2 cellular contexts compared by ENCODE assay signal in genomic region chr2:217980036-217980435, GRCh38.
TF ChIP-seq lines count a peak whose summit lies in the region.

No MANE protein-coding gene starts in this region.

TF ChIP-seq in H1, 55 proteins besides CTCF, POLR2A, EP300 and RAD21:
- TF ChIP-seq CHD1 (IDR thresholded peaks at IDR 0.05; ENCODE audit: low read depth, low read length) (no peak), RNF2 (IDR thresholded peaks at IDR 0.05; ENCODE audit: borderline replicate concordance, low read depth, low read length, missing control alignments, poor library complexity, severe bottlenecking) (no peak), SIN3A (conservative IDR thresholded peaks at IDR 0.05 in 1 of 2, IDR thresholded peaks at IDR 0.05 in 1 of 2; ENCODE audit: low read depth in 1 of 2, low read length in 2 of 2) (no peak), EGR1 (IDR thresholded peaks at IDR 0.05; ENCODE audit: borderline replicate concordance, low read depth, low read length) (no peak), SP4 (IDR thresholded peaks at IDR 0.05; ENCODE audit: low read length) (no peak), CHD2 (IDR thresholded peaks at IDR 0.05; ENCODE audit: low read length) (no peak), GTF2F1 (IDR thresholded peaks at IDR 0.05; ENCODE audit: borderline replicate concordance, low read depth, low read length) (no peak), SIX5 (IDR thresholded peaks at IDR 0.05; ENCODE audit: low read depth, low read length) (no peak), JUN (IDR thresholded peaks at IDR 0.05; ENCODE audit: low read depth, low read length) (no peak), ATF2 (IDR thresholded peaks at IDR 0.05; ENCODE audit: low read length) (no peak), RXRA (IDR thresholded peaks at IDR 0.05; ENCODE audit: insufficient read depth, low read depth, low read length) (no peak), KDM4A (IDR thresholded peaks at IDR 0.05; ENCODE audit: low read depth, low read length, severe bottlenecking) (no peak), NRF1 (IDR thresholded peaks at IDR 0.05; ENCODE audit: low read depth, low read length) (no peak), YY1 (IDR thresholded peaks at IDR 0.05; ENCODE audit: low read depth, low read length) (no peak), RFX5 (IDR thresholded peaks at IDR 0.05; ENCODE audit: borderline replicate concordance, low read depth, low read length) (no peak), CBX8 (IDR thresholded peaks at IDR 0.05; ENCODE audit: borderline replicate concordance, low read depth, low read length) (no peak)
- TF ChIP-seq, protein P1, sequence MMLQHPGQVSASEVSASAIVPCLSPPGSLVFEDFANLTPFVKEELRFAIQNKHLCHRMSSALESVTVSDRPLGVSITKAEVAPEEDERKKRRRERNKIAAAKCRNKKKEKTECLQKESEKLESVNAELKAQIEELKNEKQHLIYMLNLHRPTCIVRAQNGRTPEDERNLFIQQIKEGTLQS (IDR thresholded peaks at IDR 0.05; ENCODE audit: insufficient read depth, low read depth, low read length) = no peak

TF ChIP-seq in HepG2, 621 proteins besides CTCF, POLR2A, EP300 and RAD21:
- no peak for TF ChIP-seq IKZF1 (IDR thresholded peaks at IDR 0.05)
- TF ChIP-seq, protein P2, sequence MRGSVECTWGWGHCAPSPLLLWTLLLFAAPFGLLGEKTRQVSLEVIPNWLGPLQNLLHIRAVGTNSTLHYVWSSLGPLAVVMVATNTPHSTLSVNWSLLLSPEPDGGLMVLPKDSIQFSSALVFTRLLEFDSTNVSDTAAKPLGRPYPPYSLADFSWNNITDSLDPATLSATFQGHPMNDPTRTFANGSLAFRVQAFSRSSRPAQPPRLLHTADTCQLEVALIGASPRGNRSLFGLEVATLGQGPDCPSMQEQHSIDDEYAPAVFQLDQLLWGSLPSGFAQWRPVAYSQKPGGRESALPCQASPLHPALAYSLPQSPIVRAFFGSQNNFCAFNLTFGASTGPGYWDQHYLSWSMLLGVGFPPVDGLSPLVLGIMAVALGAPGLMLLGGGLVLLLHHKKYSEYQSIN (CRISPR knock-in tag; IDR thresholded peaks at IDR 0.05; ENCODE audit: borderline replicate concordance) = no peak
- no peak for TF ChIP-seq ZNF20 (CRISPR knock-in tag; IDR thresholded peaks at IDR 0.05)
- TF ChIP-seq, protein P3, sequence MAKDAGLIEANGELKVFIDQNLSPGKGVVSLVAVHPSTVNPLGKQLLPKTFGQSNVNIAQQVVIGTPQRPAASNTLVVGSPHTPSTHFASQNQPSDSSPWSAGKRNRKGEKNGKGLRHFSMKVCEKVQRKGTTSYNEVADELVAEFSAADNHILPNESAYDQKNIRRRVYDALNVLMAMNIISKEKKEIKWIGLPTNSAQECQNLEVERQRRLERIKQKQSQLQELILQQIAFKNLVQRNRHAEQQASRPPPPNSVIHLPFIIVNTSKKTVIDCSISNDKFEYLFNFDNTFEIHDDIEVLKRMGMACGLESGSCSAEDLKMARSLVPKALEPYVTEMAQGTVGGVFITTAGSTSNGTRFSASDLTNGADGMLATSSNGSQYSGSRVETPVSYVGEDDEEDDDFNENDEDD (CRISPR knock-in tag; IDR thresholded peaks at IDR 0.05; ENCODE audit: borderline replicate concordance) = no peak
- TF ChIP-seq ZNF784 (CRISPR knock-in tag; IDR thresholded peaks at IDR 0.05; ENCODE audit: borderline replicate concordance) = no peak
- TF ChIP-seq AHR (CRISPR knock-in tag; IDR thresholded peaks at IDR 0.05) = no peak
